ENCODE assay signal across 28 cellular contexts in the genomic region with DNA sequence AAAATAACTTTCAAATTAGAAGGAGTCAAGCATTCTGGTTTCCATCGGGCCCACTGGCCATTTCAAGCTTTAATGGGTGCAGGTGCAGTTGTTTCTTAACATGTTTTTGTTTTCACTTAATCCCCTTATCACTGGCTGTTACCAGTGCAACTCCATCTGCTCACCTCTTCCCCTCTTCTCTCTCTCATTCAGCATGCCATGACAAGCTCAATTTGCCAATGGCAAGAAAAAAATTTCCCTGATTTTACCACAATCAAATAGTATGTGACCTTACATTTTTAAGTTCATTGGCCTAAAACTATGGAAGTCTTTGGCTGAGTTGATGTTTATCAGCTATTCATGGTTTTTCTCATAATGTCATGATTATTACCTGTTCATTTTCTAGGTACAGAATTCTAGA.
"Had no signal": no experiment of that assay in that cellular context is flagged by ENCODE, and none has a peak within 500 bp of the region (broad histone marks: within the 10 kb centered on the region; RNA-seq: fewer than 3 reads in every experiment).

No MANE protein-coding gene starts in this region.

- ATAC-seq: gastroesophageal sphincter; left cardiac atrium; left ventricle myocardium superior; sciatic nerve; stimulated activated memory B cell treated with anti-CD40 and anti-IgM and Interleukin-4, amounts not matched to agents 10 μg/mL and 1 μg/mL and 100 μg/mL, for 72 hours; stimulated activated naive CD8-positive, alpha-beta T cell treated with anti-CD3 and anti-CD28 coated beads, Interleukin-15, amount 100 ng/mL, for 72 hours had no signal

- DNase-seq: activated CD4-positive, alpha-beta memory T cell treated with anti-CD3 and anti-CD28 coated beads, Interleukin-2, amount 10 ng/mL, durations not matched to agents 7 days and 5 days; activated CD4-positive, alpha-beta T cell treated with anti-CD3 and anti-CD28 coated beads, Interleukin-2, amount 10 ng/mL, durations not matched to agents 7 days and 5 days; activated CD4-positive, CD25-positive, alpha-beta regulatory T cell treated with anti-CD3 and anti-CD28 coated beads, Interleukin-2, amount 50 U/mL, for 72 hours; activated CD8-positive, alpha-beta memory T cell treated with anti-CD3 and anti-CD28 coated beads, Interleukin-2, amount 50 U/mL, for 48 hours; activated gamma-delta T cell; activated naive CD4-positive, alpha-beta T cell treated with anti-CD3 and anti-CD28 coated beads, Interleukin-2, amount 50 U/mL, for 16 hours; activated T-cell treated with anti-CD3 and anti-CD28 coated beads, Interleukin-2, amount 50 U/mL, for 24 hours; amniotic stem cell; brain microvascular endothelial cell; central memory CD4-positive, alpha-beta T cell; esophagus squamous epithelium; hippocampal formation; left cardiac atrium; left ventricle myocardium superior; naive B cell; nephron progenitor cell; ovary; retina; stimulated activated CD4-positive, alpha-beta T cell treated with anti-CD3 and anti-CD28 coated beads, Interleukin-4, amount 100 ng/mL, for 24 hours; stimulated activated CD8-positive, alpha-beta memory T cell treated with anti-CD3 and anti-CD28 coated beads, Interleukin-4, amount 100 ng/mL, for 48 hours; stimulated activated naive CD8-positive, alpha-beta T cell treated with anti-CD3 and anti-CD28 coated beads, Interleukin-15, amount 100 ng/mL, for 72 hours; substantia nigra; T1000; uterus had no signal

- H3K4me3 ChIP-seq: esophagus squamous epithelium, gastroesophageal sphincter, ovary, skin epidermis, uterus had no signal
